1 cellular context compared by ENCODE assay signal in the genomic region with DNA sequence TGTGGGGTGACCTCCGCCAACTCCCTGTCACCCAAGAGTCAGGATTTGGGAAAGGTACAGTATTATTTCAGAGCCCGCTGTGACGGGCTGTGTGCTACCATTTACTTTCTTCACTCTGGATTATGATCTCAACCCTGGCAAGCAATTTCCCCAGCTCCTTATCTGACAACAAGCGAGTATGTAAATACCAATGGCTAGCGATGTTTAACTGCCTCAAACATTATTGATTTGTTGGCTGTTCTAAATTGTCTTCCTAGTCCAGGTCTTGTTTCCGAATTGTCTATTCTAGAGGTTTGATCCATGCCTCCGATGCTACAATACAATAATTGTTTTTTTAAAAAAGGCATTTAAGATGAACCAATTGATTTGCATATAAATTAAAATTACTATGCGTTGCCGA.
TF ChIP-seq lines count a peak whose summit lies in the region.

No MANE protein-coding gene starts in this region.

TF ChIP-seq in GM23338, 12 proteins besides CTCF, POLR2A, EP300 and RAD21 (continued from another document):
- TF ChIP-seq EZH2 (IDR thresholded peaks at IDR 0.05; ENCODE audit: low read depth, unreplicated experiment) (no peak), JUNB (IDR thresholded peaks at IDR 0.05; ENCODE audit: unreplicated experiment) (no peak)
